Comparison of ENCODE assay signal across 1 cellular context in the genomic region with DNA sequence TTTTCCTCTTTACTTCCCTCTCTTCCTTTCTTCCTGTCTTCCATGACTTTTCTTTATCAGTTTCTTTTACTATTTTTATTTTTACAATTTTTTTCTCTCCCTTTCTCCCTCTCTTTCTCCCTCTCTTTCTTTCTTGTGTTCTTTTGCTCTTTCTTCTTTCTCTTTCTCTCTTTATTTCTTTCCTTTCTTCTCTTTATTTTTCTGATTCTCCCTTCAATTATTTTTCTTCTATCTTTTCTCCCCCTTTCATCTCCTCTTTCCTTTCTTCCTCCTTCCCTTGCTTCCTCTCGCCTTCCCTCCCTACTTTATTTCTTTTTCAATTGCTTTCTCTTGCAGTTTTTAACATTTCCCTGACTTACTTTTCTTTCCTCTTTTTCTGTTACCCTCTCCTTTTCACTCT.
A peak's percentile ranks its signal among the peaks of the same experiment; 100 is the strongest.
TF ChIP-seq lines count a peak whose summit lies in the region.

No MANE protein-coding gene starts in this region.

TF ChIP-seq in K562, 482 proteins besides CTCF, POLR2A, EP300 and RAD21:
- TF ChIP-seq, protein P1, sequence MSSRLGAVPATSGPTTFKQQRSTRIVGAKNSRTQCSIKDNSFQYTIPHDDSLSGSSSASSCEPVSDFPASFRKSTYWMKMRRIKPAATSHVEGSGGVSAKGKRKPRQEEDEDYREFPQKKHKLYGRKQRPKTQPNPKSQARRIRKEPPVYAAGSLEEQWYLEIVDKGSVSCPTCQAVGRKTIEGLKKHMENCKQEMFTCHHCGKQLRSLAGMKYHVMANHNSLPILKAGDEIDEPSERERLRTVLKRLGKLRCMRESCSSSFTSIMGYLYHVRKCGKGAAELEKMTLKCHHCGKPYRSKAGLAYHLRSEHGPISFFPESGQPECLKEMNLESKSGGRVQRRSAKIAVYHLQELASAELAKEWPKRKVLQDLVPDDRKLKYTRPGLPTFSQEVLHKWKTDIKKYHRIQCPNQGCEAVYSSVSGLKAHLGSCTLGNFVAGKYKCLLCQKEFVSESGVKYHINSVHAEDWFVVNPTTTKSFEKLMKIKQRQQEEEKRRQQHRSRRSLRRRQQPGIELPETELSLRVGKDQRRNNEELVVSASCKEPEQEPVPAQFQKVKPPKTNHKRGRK (tag; IDR thresholded peaks at IDR 0.05), result peak; percentile 94
